Comparison of ENCODE assay signal across 2 cellular contexts in genomic region chr1:229661897-229662296, GRCh38.
TF ChIP-seq lines count a peak whose summit lies in the region.

No MANE protein-coding gene starts in this region.

TF ChIP-seq in HEK293T, 16 proteins besides CTCF, POLR2A, EP300 and RAD21:
- TF ChIP-seq FOXM1 (IDR thresholded peaks at IDR 0.05; ENCODE audit: borderline replicate concordance) (no peak), HDGF (IDR thresholded peaks at IDR 0.05; ENCODE audit: borderline replicate concordance) (no peak), BHLHE40 (IDR thresholded peaks at IDR 0.05; ENCODE audit: borderline replicate concordance) (no peak), SP1 (IDR thresholded peaks at IDR 0.05) (no peak)

TF ChIP-seq in H1, 55 proteins besides CTCF, POLR2A, EP300 and RAD21:
- TF ChIP-seq SP2 (IDR thresholded peaks at IDR 0.05; ENCODE audit: low read length) (no peak), SP4 (IDR thresholded peaks at IDR 0.05; ENCODE audit: low read length) (no peak), PHF8 (conservative IDR thresholded peaks at IDR 0.05; ENCODE audit: low read depth, low read length) (no peak), TAF1 (IDR thresholded peaks at IDR 0.05; ENCODE audit: low read depth, low read length) (no peak), JUN (IDR thresholded peaks at IDR 0.05; ENCODE audit: low read depth, low read length) (no peak), SIRT6 (IDR thresholded peaks at IDR 0.05; ENCODE audit: low read length) (no peak), CBX5 (IDR thresholded peaks at IDR 0.05; ENCODE audit: low read depth, low read length) (no peak), NRF1 (IDR thresholded peaks at IDR 0.05; ENCODE audit: low read depth, low read length) (no peak), SAP30 (IDR thresholded peaks at IDR 0.05; ENCODE audit: insufficient read depth, insufficient replicate concordance, low read length) (no peak), ASH2L (IDR thresholded peaks at IDR 0.05; ENCODE audit: low read length) (no peak), POU5F1 (IDR thresholded peaks at IDR 0.05; ENCODE audit: low read depth, low read length) (no peak), ATF3 (IDR thresholded peaks at IDR 0.05; ENCODE audit: insufficient read depth, low read depth, low read length) (no peak), CTBP2 (IDR thresholded peaks at IDR 0.05; ENCODE audit: borderline replicate concordance, insufficient read depth, insufficient read length, low read length) (no peak), RNF2 (IDR thresholded peaks at IDR 0.05; ENCODE audit: borderline replicate concordance, low read depth, low read length, missing control alignments, poor library complexity, severe bottlenecking) (no peak), YY1 (IDR thresholded peaks at IDR 0.05; ENCODE audit: low read depth, low read length) (no peak), CEBPB (IDR thresholded peaks at IDR 0.05; ENCODE audit: low read depth, low read length) (no peak), KDM4A (IDR thresholded peaks at IDR 0.05; ENCODE audit: low read depth, low read length, severe bottlenecking) (no peak), KDM1A (IDR thresholded peaks at IDR 0.05; ENCODE audit: borderline replicate concordance, low read length) (no peak)
